ENCODE assay signal across 8 cellular contexts in genomic region chr3:187368765-187369450, GRCh38. TPM values are rescaled to one million over a fixed set of nuclear protein-coding genes. Genes with fewer than 3 reads are reported as not detected.
DNase-seq lines count a peak whose midpoint lies in the region; ATAC-seq and TF ChIP-seq lines count a peak whose summit lies in the region.

No MANE protein-coding gene starts in this region.

- TF ChIP-seq POLR2A in sigmoid colon (IDR thresholded peaks at IDR 0.05), result no peak

- H3K27me3 ChIP-seq in BLaER1 treated with 17β-estradiol and CSF1 and Interleukin-3, amounts not matched to agents 10 nM and 100 nM, result no peaks in the 10 kb centered on the region
- H3K27me3 ChIP-seq in Panc1 (ENCODE audit: control insufficient read depth, insufficient read depth, low read length) (no peaks in the 10 kb centered on the region), fibroblast of lung (ENCODE audit: control insufficient read depth, insufficient read depth, low read length) (no peaks in the 10 kb centered on the region), sigmoid colon (no peaks in the 10 kb centered on the region), H7 (ENCODE audit: control insufficient read depth, insufficient read depth, low read length) (no peaks in the 10 kb centered on the region)

- POLR2A ChIA-PET in Panc1 (lab: Charles Lee), result interaction anchor here (0.6 kb wide), 1 partner anchor 81 kb away, joined by 3 read pairs; no protein-coding TSS in a partner anchor

- intact Hi-C loops in Panc1 (cut with micrococcal nuclease; ENCODE audit: unreplicated experiment), result no loop called here
- intact Hi-C loops in sigmoid colon (cut with DNase I), result no loop called here

- H3K36me3 ChIP-seq in BLaER1 treated with 17β-estradiol and CSF1 and Interleukin-3, amounts not matched to agents 10 nM and 100 nM, result peaks cover 7 to 21% (median 14%) of the 10 kb centered on the region in 11 experiments; a peak in 20 of 22 replicates
- H3K36me3 ChIP-seq in Panc1 (ENCODE audit: control insufficient read depth, insufficient read depth, low read length), result no peaks in the 10 kb centered on the region
- no peaks in the 10 kb centered on the region for H3K36me3 ChIP-seq in fibroblast of lung (ENCODE audit: control insufficient read depth, insufficient read depth, low read length)
- peaks cover 0 to 25% (median 3%) of the 10 kb centered on the region in 4 donors for H3K36me3 ChIP-seq in sigmoid colon
- H3K36me3 ChIP-seq in H7 (replicated peaks; ENCODE audit: control insufficient read depth, insufficient read depth, low read length), result no peaks in the 10 kb centered on the region

- no peak for TF ChIP-seq EP300 in sigmoid colon (IDR thresholded peaks at IDR 0.05)

- H3K4me1 ChIP-seq in BLaER1 treated with 17β-estradiol and CSF1 and Interleukin-3, amounts not matched to agents 10 nM and 100 nM, result peaks cover 14 to 25% (median 23%) of the 10 kb centered on the region in 10 experiments
- H3K4me1 ChIP-seq in Panc1 (ENCODE audit: control insufficient read depth, insufficient read depth, low read length) (peaks cover 7% of the 10 kb centered on the region), fibroblast of lung (ENCODE audit: control insufficient read depth, extremely low read depth, insufficient read depth, low read length) (no peaks in the 10 kb centered on the region), sigmoid colon (peaks cover 0 to 22% (median 17%) of the 10 kb centered on the region in 4 donors)

- ATAC-seq in GM21526 (IDR thresholded peaks at IDR 0.05; ENCODE audit: low FRiP score, unreplicated experiment) (peak; percentile 34), Panc1 (peak; percentile 52; the same call in 1 of the 2 replicates), HG02840 (IDR thresholded peaks at IDR 0.05; ENCODE audit: low FRiP score, unreplicated experiment) (no peak)

- peak overlapping the region; percentile 83 to 96 (median 89) for H3K4me2 ChIP-seq in BLaER1 treated with 17β-estradiol and CSF1 and Interleukin-3, amounts not matched to agents 10 nM and 100 nM
- peak overlapping the region; percentile 100 for H3K4me2 ChIP-seq in fibroblast of lung (ENCODE audit: extremely low read depth, insufficient read depth, low read length)

- CTCF ChIA-PET in Panc1 (lab: Charles Lee), result interaction anchor here (0.5 to 0.6 kb wide), 2 partner anchors 19 to 229 kb away, joined by 3 to 5 read pairs; partner anchors contain the start of gene RPL39L

- H3K79me2 ChIP-seq in fibroblast of lung (ENCODE audit: control insufficient read depth, insufficient read depth, low read length), result no peaks in the 10 kb centered on the region

- DNase-seq in Panc1 (ENCODE audit: low read depth, low spot score) (no peak), fibroblast of lung (ENCODE audit: low read depth in 2 of 2) (no peak), sigmoid colon (no peak), germinal center (ENCODE audit: low spot score) (no peak), H7 (no peak)

- peaks cover 0 to 28% (median 6%) of the 10 kb centered on the region in 11 experiments; a peak in 6 of 22 replicates for H3K9me3 ChIP-seq in BLaER1 treated with 17β-estradiol and CSF1 and Interleukin-3, amounts not matched to agents 10 nM and 100 nM (replicated peaks in 1 of 11)
- H3K9me3 ChIP-seq in Panc1 (ENCODE audit: control insufficient read depth, insufficient read depth, low read depth, low read length) (no peaks in the 10 kb centered on the region), fibroblast of lung (ENCODE audit: control insufficient read depth, insufficient read depth, low read depth, low read length) (no peaks in the 10 kb centered on the region), sigmoid colon (no peaks in the 10 kb centered on the region)

- TF ChIP-seq CTCF in Panc1 (IDR thresholded peaks at IDR 0.05) (no peak), fibroblast of lung (conservative IDR thresholded peaks at IDR 0.05 in 1 of 2, IDR thresholded peaks at IDR 0.05 in 1 of 2; ENCODE audit: low read depth in 1 of 2, low read length in 2 of 2) (no peak), sigmoid colon (IDR thresholded peaks at IDR 0.05) (no peak)

- WGBS in sigmoid colon, 2 donors, result 5 to 13% methylated on average over 4 of the region's 4 CpGs

- H3K27ac ChIP-seq in BLaER1 treated with 17β-estradiol and CSF1 and Interleukin-3, amounts not matched to agents 10 nM and 100 nM, result peak overlapping the region; percentile 75 to 94 (median 90)
- H3K27ac ChIP-seq in Panc1 (ENCODE audit: low read length), result peak overlapping the region; percentile 94
- peak overlapping the region; percentile 91 for H3K27ac ChIP-seq in fibroblast of lung (ENCODE audit: insufficient read depth, low read length)
- H3K27ac ChIP-seq in sigmoid colon, result peak overlapping the region; percentile 68 to 91 (median 84)

- H3K4me3 ChIP-seq in BLaER1 treated with 17β-estradiol and CSF1 and Interleukin-3, amounts not matched to agents 10 nM and 100 nM, result peak overlapping the region; percentile 53 to 67 (median 60)
- peak overlapping the region; percentile 24 to 58 for H3K4me3 ChIP-seq in Panc1 (ENCODE audit: low read depth in 2 of 2, low read length in 2 of 2)
- H3K4me3 ChIP-seq in fibroblast of lung (replicated peaks in 1 of 4; ENCODE audit: control extremely low read depth in 1 of 4, insufficient read depth in 1 of 4, low read depth in 3 of 4, low read length in 4 of 4), result peak overlapping the region in 3 of 4 experiments; percentile 49 to 66 (median 54)
- peak overlapping the region; percentile 29 to 57 (median 52) for H3K4me3 ChIP-seq in sigmoid colon
- no peak overlapping the region for H3K4me3 ChIP-seq in H7 (ENCODE audit: insufficient read depth, low read depth, low read length)

- no TSS peak for BruUV-seq in Panc1 (replicated peaks; lab: Mats Ljungman, UMichigan)

- H3K9ac ChIP-seq in BLaER1 treated with 17β-estradiol and CSF1 and Interleukin-3, amounts not matched to agents 10 nM and 100 nM, result peak overlapping the region; percentile 78 to 86 (median 81)
- peak overlapping the region; percentile 69 for H3K9ac ChIP-seq in fibroblast of lung (ENCODE audit: insufficient read depth, low read length)

- no peaks in the 10 kb centered on the region for H4K20me1 ChIP-seq in BLaER1 treated with 17β-estradiol and CSF1 and Interleukin-3, amounts not matched to agents 10 nM and 100 nM
- no peaks in the 10 kb centered on the region for H4K20me1 ChIP-seq in fibroblast of lung (ENCODE audit: control insufficient read depth, extremely low read depth, insufficient read depth, low read length)

- peak overlapping the region; percentile 97 for H2AFZ ChIP-seq in fibroblast of lung (ENCODE audit: low read length)

- in situ Hi-C loops in Panc1 (cut with HindIII; ENCODE audit: low pct_unique_long_range_greater_than_20kb, low sequenced_read_pairs), result no loop called here

RNA-seq across cellular contexts. Expression of gene RTP4, which starts 0.7 kb away (rescaled TPM):
- total RNA-seq in Panc1 (2021; ENCODE audit: unreplicated experiment) (2.5 TPM), fibroblast of lung (2.1 and 3.5 TPM in 2 replicates), sigmoid colon (10 to 100 TPM in 1 of 4 donors, 1 to 10 TPM in 3; 5.7 to 10.2 (median 7.0) TPM)
- 0.65 TPM for polyA plus RNA-seq in Panc1 (2012; ENCODE audit: insufficient read length)
- polyA plus RNA-seq in fibroblast of lung (0.59 and 1.0 TPM in 2 replicates), sigmoid colon (10 to 100 TPM in 1 of 3 donors, 1 to 10 TPM in 2; 7.8 to 11.2 (median 7.9) TPM)
- polyA plus RNA-seq in fibroblast of lung (2012), result 0.98 and 2.2 TPM in 2 replicates
- polyA minus RNA-seq in fibroblast of lung (ENCODE audit: low replicate concordance), result 2.6 TPM in 1 of 2 replicates, not detected in the other
- not detected in 2 replicates for total RNA-seq in H7 (2014; rRNA removed; shearing (Covaris generic))
